ENCODE assay signal across 8 cellular contexts in the genomic region with DNA sequence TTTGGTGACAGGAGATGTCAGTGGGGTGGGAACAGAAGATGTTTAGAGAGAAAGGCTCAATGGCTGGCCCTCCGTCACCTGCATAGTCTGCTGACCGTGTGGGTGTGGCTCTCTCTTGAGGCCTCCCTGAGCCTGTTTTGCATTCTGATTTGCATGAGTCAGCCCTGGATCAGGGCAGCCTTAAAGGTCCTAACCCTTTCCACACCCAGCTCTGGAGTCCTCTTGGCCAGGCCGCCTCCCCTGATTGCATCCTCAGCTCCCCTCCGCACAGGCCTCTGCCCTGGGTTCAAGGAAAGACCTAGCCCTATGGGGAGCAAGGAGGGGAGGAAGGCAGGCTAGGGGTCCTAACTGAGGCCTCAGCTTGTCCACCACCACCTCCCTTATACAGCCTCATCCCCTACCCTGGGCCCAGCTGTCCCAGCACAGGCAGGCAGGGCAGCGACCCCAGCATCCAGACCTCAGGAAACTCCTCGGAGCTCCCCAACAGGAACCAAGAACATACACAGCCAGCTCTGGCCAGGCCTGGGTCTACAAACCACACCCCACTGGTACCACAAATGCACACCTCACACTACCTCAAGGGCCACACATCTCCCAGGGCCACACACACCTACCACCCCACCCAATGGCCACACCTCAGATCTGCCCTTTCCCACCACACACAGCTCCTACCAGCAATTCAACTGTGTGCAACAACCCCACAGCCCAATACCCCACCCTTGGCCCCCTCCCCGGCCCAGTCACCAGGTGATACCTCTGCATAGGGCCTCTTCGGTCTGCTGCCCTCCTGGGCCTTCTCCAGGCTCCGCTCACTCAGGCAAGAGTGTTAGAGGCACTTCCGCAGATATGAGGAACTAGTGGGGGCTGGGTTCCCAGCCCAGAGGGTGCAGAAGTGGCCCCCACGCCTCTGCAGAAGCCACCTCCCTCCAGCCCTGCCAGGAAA. TPM values are rescaled to one million over a fixed set of nuclear protein-coding genes. Genes with fewer than 3 reads are reported as not detected.
DNase-seq lines count a peak whose midpoint lies in the region; ATAC-seq and TF ChIP-seq lines count a peak whose summit lies in the region.

No MANE protein-coding gene starts in this region.

- ATAC-seq in GM18861 (IDR thresholded peaks at IDR 0.05; ENCODE audit: unreplicated experiment), result peak; percentile 28
- peak; percentile 44 for ATAC-seq in HG03159 (IDR thresholded peaks at IDR 0.05; ENCODE audit: unreplicated experiment)
- ATAC-seq in activated CD8-positive, alpha-beta T cell treated with anti-CD3 and anti-CD28 coated beads, Interleukin-2, amount 10 ng/mL, durations not matched to agents 7 days and 5 days, result no peak
- peak; percentile 18 to 42 (median 30) for ATAC-seq in right lobe of liver
- ATAC-seq in GM18498 (IDR thresholded peaks at IDR 0.05; ENCODE audit: unreplicated experiment), result no peak

- CTCF ChIA-PET in activated CD8-positive, alpha-beta T cell treated with anti-CD3 and anti-CD28 coated beads, Interleukin-2, amount 10 ng/mL, durations not matched to agents 7 days and 5 days (lab: Charles Lee), result interaction anchor here (1.0 to 2.9 kb wide), 3 partner anchors 13 to 56 kb away, joined by 4 to 30 read pairs (median 7); a partner anchor contains a TSS

- POLR2A ChIA-PET in activated CD8-positive, alpha-beta T cell treated with anti-CD3 and anti-CD28 coated beads, Interleukin-2, amount 10 ng/mL, durations not matched to agents 7 days and 5 days (lab: Charles Lee), result interaction anchor here (0.7 to 1.7 kb wide), 3 partner anchors 13 to 29 kb away, joined by 3 to 4 read pairs (median 4); no protein-coding TSS in a partner anchor

- peak overlapping the region; percentile 53 to 75 (median 73) for H3K27ac ChIP-seq in right lobe of liver

- H3K27me3 Mint-ChIP-seq in activated CD8-positive, alpha-beta T cell treated with anti-CD3 and anti-CD28 coated beads, Interleukin-2, amount 10 ng/mL, durations not matched to agents 7 days and 5 days (ENCODE audit: low read depth), result no peaks in the 10 kb centered on the region

- H3K4me3 ChIP-seq in right lobe of liver, result peak overlapping the region in 1 of 3 donors; percentile 1

- peaks cover 72% of the 10 kb centered on the region for H3K4me1 Mint-ChIP-seq in activated CD8-positive, alpha-beta T cell treated with anti-CD3 and anti-CD28 coated beads, Interleukin-2, amount 10 ng/mL, durations not matched to agents 7 days and 5 days (ENCODE audit: low read depth)

- no peak for TF ChIP-seq CTCF in right lobe of liver (IDR thresholded peaks at IDR 0.05)

- H3K27me3 ChIP-seq in right lobe of liver, result no peaks in the 10 kb centered on the region

- TF ChIP-seq POLR2A in right lobe of liver (IDR thresholded peaks at IDR 0.05), result peak; percentile 19

- H3K4me1 ChIP-seq in right lobe of liver, result peaks cover 0 to 28% (median 8%) of the 10 kb centered on the region in 4 donors

- H3K9me3 ChIP-seq in right lobe of liver, result no peaks in the 10 kb centered on the region

- H3K36me3 ChIP-seq in right lobe of liver, result no peaks in the 10 kb centered on the region

- peak overlapping the region; percentile 6 for H3K4me3 Mint-ChIP-seq in activated CD8-positive, alpha-beta T cell treated with anti-CD3 and anti-CD28 coated beads, Interleukin-2, amount 10 ng/mL, durations not matched to agents 7 days and 5 days

- peaks cover 7% of the 10 kb centered on the region for H3K36me3 Mint-ChIP-seq in activated CD8-positive, alpha-beta T cell treated with anti-CD3 and anti-CD28 coated beads, Interleukin-2, amount 10 ng/mL, durations not matched to agents 7 days and 5 days (ENCODE audit: low read depth)

- H3K9me3 Mint-ChIP-seq in activated CD8-positive, alpha-beta T cell treated with anti-CD3 and anti-CD28 coated beads, Interleukin-2, amount 10 ng/mL, durations not matched to agents 7 days and 5 days (ENCODE audit: insufficient read depth), result no peaks in the 10 kb centered on the region

- intact Hi-C loops in right lobe of liver (cut with DNase I), result no loop called here

- WGBS in right lobe of liver (ENCODE audit: insufficient coverage, low coverage, low lambda C conversion rate, missing lambda C conversion rate), result 58% methylated on average over 5 of the region's 11 CpGs

- peak overlapping the region; percentile 99 for H3K27ac Mint-ChIP-seq in activated CD8-positive, alpha-beta T cell treated with anti-CD3 and anti-CD28 coated beads, Interleukin-2, amount 10 ng/mL, durations not matched to agents 7 days and 5 days

- no peak for DNase-seq in activated CD8-positive, alpha-beta T cell treated with anti-CD3 and anti-CD28 coated beads, Interleukin-2, amount 10 ng/mL, durations not matched to agents 7 days and 5 days
- DNase-seq in right lobe of liver (peak in 2 of 3 donors; percentile 58 to 75), NCI-H2029 (lab: John Stamatoyannopoulos, UW) (no peak), HuH-7 (ENCODE audit: low spot score) (no peak)
- no peak for DNase-seq in activated CD4-positive, alpha-beta T cell treated with anti-CD3 and anti-CD28 coated beads for 1 hour

RNA-seq across cellular contexts. Expression of a gene that starts 13.7 kb away (rescaled TPM):
- 10 to 100 TPM; 84.3 to 89.6 TPM for total RNA-seq in activated CD8-positive, alpha-beta T cell treated with anti-CD3 and anti-CD28 coated beads, Interleukin-2, amount 10 ng/mL, durations not matched to agents 7 days and 5 days
- 10 to 100 TPM; 32.9 to 76.7 (median 41.2) TPM for total RNA-seq in right lobe of liver

RNA-seq across cellular contexts. Expression of a gene that starts 55.4 kb away (rescaled TPM):
- total RNA-seq in activated CD8-positive, alpha-beta T cell treated with anti-CD3 and anti-CD28 coated beads, Interleukin-2, amount 10 ng/mL, durations not matched to agents 7 days and 5 days, result 1 to 10 TPM; 4.0 to 4.5 TPM
- total RNA-seq in right lobe of liver, result 100 to 1,000 TPM; 282 to 525 (median 330) TPM

Comparison
In these comparisons a context has a peak if more than half of its experiments do, and no peak if none do; other contexts are left out.
1. ATAC-seq: peak in GM18861 (single experiment), HG03159 (single experiment) and right lobe of liver (4 of 4); none in activated CD8-positive, alpha-beta T cell treated with anti-CD3 and anti-CD28 coated beads, Interleukin-2, amount 10 ng/mL, durations not matched to agents 7 days and 5 days (single experiment) and GM18498 (single experiment).
2. DNase-seq: peak in right lobe of liver (2 of 3); none in activated CD8-positive, alpha-beta T cell treated with anti-CD3 and anti-CD28 coated beads, Interleukin-2, amount 10 ng/mL, durations not matched to agents 7 days and 5 days (single experiment), NCI-H2029 (single experiment), HuH-7 (single experiment) and activated CD4-positive, alpha-beta T cell treated with anti-CD3 and anti-CD28 coated beads for 1 hour (single experiment).
3. RNA of a gene that starts 55.4 kb away (total RNA-seq): 282 to 525 TPM in right lobe of liver; 4.0 to 4.5 TPM in activated CD8-positive, alpha-beta T cell treated with anti-CD3 and anti-CD28 coated beads, Interleukin-2, amount 10 ng/mL, durations not matched to agents 7 days and 5 days; every median in the first group is over 10 times any median in the second.